Comparison of ENCODE assay signal across 26 cellular contexts in the genomic region with DNA sequence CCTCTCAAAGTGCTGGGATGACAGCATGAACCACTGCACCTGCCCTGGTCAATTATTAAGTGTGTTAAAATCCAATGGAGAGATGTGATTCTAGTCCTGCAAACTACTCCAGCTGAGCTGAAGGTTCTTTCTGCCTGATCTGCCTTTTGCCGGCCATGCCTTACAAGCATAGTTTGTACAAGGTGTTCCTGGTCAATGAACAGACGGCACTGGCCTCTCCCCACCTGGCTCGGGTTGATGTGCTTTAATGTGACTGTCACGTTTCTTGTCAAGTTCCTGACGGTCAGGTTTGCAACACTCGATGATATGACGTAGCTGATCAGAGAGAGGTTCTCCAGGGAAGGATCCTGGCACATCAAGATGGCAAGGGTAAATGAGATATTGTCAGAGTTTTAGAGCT.
"Had no signal": no experiment of that assay in that cellular context is flagged by ENCODE, and none has a peak within 500 bp of the region (broad histone marks: within the 10 kb centered on the region; RNA-seq: fewer than 3 reads in every experiment).

No MANE protein-coding gene starts in this region.

- H3K27ac ChIP-seq: left lung, lower lobe of right lung, ovary, prostate gland, skin epidermis, stomach, testis, tibial artery, uterus had no signal

- H3K4me3 Mint-ChIP-seq: natural killer cell; stimulated activated naive B cell treated with anti-CD40 and anti-IgM and Interleukin-4, amounts not matched to agents 10 μg/mL and 1 μg/mL and 100 μg/mL, for 72 hours had no signal

- ATAC-seq: left colon; left lung; lower lobe of right lung; natural killer cell; right cardiac atrium; sciatic nerve; stimulated activated naive B cell treated with anti-CD40 and anti-IgM and Interleukin-4, amounts not matched to agents 10 μg/mL and 1 μg/mL and 100 μg/mL, for 72 hours; stimulated activated naive CD8-positive, alpha-beta T cell treated with anti-CD3 and anti-CD28 coated beads, Interleukin-15, Interleukin-2, amounts not matched to agents 100 U/mL and 50 U/mL, for 24 hours had no signal

- H3K9me3 Mint-ChIP-seq: natural killer cell; stimulated activated naive B cell treated with anti-CD40 and anti-IgM and Interleukin-4, amounts not matched to agents 10 μg/mL and 1 μg/mL and 100 μg/mL, for 72 hours had no signal

- H3K4me1 Mint-ChIP-seq: naive B cell; natural killer cell; stimulated activated naive B cell treated with anti-CD40 and anti-IgM and Interleukin-4, amounts not matched to agents 10 μg/mL and 1 μg/mL and 100 μg/mL, for 72 hours had no signal

- H3K27ac Mint-ChIP-seq: natural killer cell; stimulated activated naive B cell treated with anti-CD40 and anti-IgM and Interleukin-4, amounts not matched to agents 10 μg/mL and 1 μg/mL and 100 μg/mL, for 72 hours had no signal

- DNase-seq: hippocampal formation; kidney; left colon; left lung; lower lobe of right lung; mammary epithelial cell; mesenchymal stem cell; naive B cell; natural killer cell; ovary; retina; right cardiac atrium; stimulated activated CD4-positive, alpha-beta T cell treated with anti-CD3 and anti-CD28 coated beads, Interleukin-12 subunit alpha, Interleukin-12 subunit beta, amount 100 ng/mL, for 4 hours; stimulated activated CD4-positive, alpha-beta T cell treated with anti-CD3 and anti-CD28 coated beads, Interleukin-15, amount 100 ng/mL, for 24 hours; stimulated activated CD4-positive, alpha-beta T cell treated with anti-CD3 and anti-CD28 coated beads, Interleukin-2, amount 100 ng/mL, for 24 hours; stimulated activated CD4-positive, alpha-beta T cell treated with anti-CD3 and anti-CD28 coated beads, Interleukin-4, amount 100 ng/mL, for 1 hour; stimulated activated naive B cell treated with anti-CD40 and anti-IgM and Interleukin-4, amounts not matched to agents 10 μg/mL and 1 μg/mL and 100 μg/mL, for 72 hours; stimulated activated naive CD8-positive, alpha-beta T cell treated with anti-CD3 and anti-CD28 coated beads, Interleukin-15, Interleukin-2, amounts not matched to agents 100 U/mL and 50 U/mL, for 24 hours; stomach; testis; tibial artery; trophoblast cell; uterus had no signal

- H3K36me3 Mint-ChIP-seq: naive B cell; natural killer cell; stimulated activated naive B cell treated with anti-CD40 and anti-IgM and Interleukin-4, amounts not matched to agents 10 μg/mL and 1 μg/mL and 100 μg/mL, for 72 hours had no signal

- H3K27me3 Mint-ChIP-seq: naive B cell; stimulated activated naive B cell treated with anti-CD40 and anti-IgM and Interleukin-4, amounts not matched to agents 10 μg/mL and 1 μg/mL and 100 μg/mL, for 72 hours had no signal
